2 cellular contexts compared by ENCODE assay signal in the genomic region with DNA sequence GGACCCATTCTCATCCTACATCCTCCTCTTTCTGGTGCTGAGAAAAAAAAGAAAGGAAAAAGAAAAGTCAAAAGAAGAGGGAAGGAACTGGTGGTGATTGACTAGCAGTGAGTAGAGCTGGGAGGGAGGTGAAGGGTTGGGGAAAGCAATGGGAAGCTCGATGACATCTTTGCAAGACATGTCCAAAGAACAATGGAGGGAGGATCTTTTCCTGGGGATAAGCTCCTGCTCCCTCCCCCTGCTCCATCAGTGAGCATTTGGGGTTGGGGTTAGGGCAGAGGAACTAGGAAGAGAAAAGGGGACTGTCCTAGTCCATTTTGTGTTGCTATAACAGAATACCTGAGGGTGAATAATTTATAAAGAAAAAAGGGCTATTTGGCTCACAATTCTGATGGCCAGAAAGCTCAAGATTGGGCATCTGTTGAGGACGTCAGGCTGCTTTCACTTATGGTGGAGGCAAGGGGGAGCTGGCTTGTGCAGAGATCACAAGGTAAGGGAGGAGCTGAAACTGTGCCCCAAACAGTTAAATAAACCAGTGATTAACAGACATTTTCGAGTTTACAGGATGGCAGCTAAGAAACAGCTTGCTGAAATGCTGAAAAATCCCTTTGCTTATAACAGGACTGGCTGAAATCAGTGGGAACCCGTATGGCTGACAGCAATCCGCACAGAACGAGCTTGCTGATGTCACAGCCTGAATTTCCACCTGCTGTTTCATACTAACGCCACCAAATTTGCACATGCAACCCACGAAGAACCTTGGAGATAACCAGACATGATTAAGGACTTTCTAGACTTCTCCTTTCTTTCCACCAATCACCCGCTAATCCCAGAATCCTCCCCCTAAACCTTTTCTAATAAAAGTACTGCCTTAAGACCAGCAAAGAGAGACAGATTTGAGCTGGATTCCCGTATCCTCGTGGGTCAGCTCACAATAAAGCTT.
TF ChIP-seq lines count a peak whose summit lies in the region.

No MANE protein-coding gene starts in this region.

TF ChIP-seq in GM12878, 131 proteins besides CTCF, POLR2A, EP300 and RAD21:
- TF ChIP-seq MYC (IDR thresholded peaks at IDR 0.05; ENCODE audit: insufficient read depth, insufficient read length, insufficient replicate concordance, low read length, severe bottlenecking) (no peak), RAD51 (IDR thresholded peaks at IDR 0.05) (no peak), SMARCA5 (IDR thresholded peaks at IDR 0.05) (no peak), TARDBP (IDR thresholded peaks at IDR 0.05; ENCODE audit: borderline replicate concordance) (no peak), STAT3 (IDR thresholded peaks at IDR 0.05; ENCODE audit: low read depth, low read length) (no peak), IKZF1 (conservative IDR thresholded peaks at IDR 0.05) (no peak), ZNF622 (IDR thresholded peaks at IDR 0.05) (no peak), NR2C1 (IDR thresholded peaks at IDR 0.05) (no peak), SIX5 (IDR thresholded peaks at IDR 0.05; ENCODE audit: low read depth, low read length, severe bottlenecking) (no peak)

TF ChIP-seq in WTC11, 78 proteins besides CTCF, POLR2A, EP300 and RAD21:
- TF ChIP-seq ATF1 (CRISPR knock-in tag; IDR thresholded peaks at IDR 0.05) (no peak), PRRX2 (CRISPR knock-in tag; IDR thresholded peaks at IDR 0.05) (no peak), AFF4 (CRISPR knock-in tag; IDR thresholded peaks at IDR 0.05; ENCODE audit: borderline replicate concordance) (no peak), TCF7 (CRISPR knock-in tag; IDR thresholded peaks at IDR 0.05; ENCODE audit: low read depth) (no peak), CREB1 (CRISPR knock-in tag; IDR thresholded peaks at IDR 0.05) (no peak), ZNF416 (CRISPR knock-in tag; IDR thresholded peaks at IDR 0.05) (no peak), SMAD3 (CRISPR knock-in tag; IDR thresholded peaks at IDR 0.05; ENCODE audit: borderline replicate concordance) (no peak), GABPB1 (CRISPR knock-in tag; IDR thresholded peaks at IDR 0.05) (no peak), KAT7 (CRISPR knock-in tag; IDR thresholded peaks at IDR 0.05; ENCODE audit: borderline replicate concordance) (no peak), FOXJ3 (CRISPR knock-in tag; IDR thresholded peaks at IDR 0.05; ENCODE audit: borderline replicate concordance) (no peak)
- TF ChIP-seq, protein P1, sequence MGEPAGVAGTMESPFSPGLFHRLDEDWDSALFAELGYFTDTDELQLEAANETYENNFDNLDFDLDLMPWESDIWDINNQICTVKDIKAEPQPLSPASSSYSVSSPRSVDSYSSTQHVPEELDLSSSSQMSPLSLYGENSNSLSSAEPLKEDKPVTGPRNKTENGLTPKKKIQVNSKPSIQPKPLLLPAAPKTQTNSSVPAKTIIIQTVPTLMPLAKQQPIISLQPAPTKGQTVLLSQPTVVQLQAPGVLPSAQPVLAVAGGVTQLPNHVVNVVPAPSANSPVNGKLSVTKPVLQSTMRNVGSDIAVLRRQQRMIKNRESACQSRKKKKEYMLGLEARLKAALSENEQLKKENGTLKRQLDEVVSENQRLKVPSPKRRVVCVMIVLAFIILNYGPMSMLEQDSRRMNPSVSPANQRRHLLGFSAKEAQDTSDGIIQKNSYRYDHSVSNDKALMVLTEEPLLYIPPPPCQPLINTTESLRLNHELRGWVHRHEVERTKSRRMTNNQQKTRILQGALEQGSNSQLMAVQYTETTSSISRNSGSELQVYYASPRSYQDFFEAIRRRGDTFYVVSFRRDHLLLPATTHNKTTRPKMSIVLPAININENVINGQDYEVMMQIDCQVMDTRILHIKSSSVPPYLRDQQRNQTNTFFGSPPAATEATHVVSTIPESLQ (CRISPR knock-in tag; IDR thresholded peaks at IDR 0.05) = no peak
- TF ChIP-seq, protein P2, sequence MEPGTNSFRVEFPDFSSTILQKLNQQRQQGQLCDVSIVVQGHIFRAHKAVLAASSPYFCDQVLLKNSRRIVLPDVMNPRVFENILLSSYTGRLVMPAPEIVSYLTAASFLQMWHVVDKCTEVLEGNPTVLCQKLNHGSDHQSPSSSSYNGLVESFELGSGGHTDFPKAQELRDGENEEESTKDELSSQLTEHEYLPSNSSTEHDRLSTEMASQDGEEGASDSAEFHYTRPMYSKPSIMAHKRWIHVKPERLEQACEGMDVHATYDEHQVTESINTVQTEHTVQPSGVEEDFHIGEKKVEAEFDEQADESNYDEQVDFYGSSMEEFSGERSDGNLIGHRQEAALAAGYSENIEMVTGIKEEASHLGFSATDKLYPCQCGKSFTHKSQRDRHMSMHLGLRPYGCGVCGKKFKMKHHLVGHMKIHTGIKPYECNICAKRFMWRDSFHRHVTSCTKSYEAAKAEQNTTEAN (CRISPR knock-in tag; IDR thresholded peaks at IDR 0.05) = no peak
- TF ChIP-seq, protein P3, sequence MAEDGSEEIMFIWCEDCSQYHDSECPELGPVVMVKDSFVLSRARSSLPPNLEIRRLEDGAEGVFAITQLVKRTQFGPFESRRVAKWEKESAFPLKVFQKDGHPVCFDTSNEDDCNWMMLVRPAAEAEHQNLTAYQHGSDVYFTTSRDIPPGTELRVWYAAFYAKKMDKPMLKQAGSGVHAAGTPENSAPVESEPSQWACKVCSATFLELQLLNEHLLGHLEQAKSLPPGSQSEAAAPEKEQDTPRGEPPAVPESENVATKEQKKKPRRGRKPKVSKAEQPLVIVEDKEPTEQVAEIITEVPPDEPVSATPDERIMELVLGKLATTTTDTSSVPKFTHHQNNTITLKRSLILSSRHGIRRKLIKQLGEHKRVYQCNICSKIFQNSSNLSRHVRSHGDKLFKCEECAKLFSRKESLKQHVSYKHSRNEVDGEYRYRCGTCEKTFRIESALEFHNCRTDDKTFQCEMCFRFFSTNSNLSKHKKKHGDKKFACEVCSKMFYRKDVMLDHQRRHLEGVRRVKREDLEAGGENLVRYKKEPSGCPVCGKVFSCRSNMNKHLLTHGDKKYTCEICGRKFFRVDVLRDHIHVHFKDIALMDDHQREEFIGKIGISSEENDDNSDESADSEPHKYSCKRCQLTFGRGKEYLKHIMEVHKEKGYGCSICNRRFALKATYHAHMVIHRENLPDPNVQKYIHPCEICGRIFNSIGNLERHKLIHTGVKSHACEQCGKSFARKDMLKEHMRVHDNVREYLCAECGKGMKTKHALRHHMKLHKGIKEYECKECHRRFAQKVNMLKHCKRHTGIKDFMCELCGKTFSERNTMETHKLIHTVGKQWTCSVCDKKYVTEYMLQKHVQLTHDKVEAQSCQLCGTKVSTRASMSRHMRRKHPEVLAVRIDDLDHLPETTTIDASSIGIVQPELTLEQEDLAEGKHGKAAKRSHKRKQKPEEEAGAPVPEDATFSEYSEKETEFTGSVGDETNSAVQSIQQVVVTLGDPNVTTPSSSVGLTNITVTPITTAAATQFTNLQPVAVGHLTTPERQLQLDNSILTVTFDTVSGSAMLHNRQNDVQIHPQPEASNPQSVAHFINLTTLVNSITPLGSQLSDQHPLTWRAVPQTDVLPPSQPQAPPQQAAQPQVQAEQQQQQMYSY (CRISPR knock-in tag; IDR thresholded peaks at IDR 0.05) = no peak
